In genomic region chr18:10558967-10559298, GRCh38 we compare ENCODE assay signal across 19 cellular contexts.
"Had no signal": no experiment of that assay in that cellular context is flagged by ENCODE, and none has a peak within 500 bp of the region (broad histone marks: within the 10 kb centered on the region; RNA-seq: fewer than 3 reads in every experiment).

No MANE protein-coding gene starts in this region.

- H3K27me3 ChIP-seq: dorsolateral prefrontal cortex, gastrocnemius medialis, ovary, testis, tibial artery had no signal

- DNase-seq: dorsolateral prefrontal cortex; effector CD4-positive, alpha-beta T cell; foreskin fibroblast; gastrocnemius medialis; head of caudate nucleus; left ventricle myocardium superior; lower lobe of right lung; naive thymus-derived CD8-positive, alpha-beta T cell; nephron progenitor cell; occipital lobe; ovary; stimulated activated CD4-positive, alpha-beta T cell treated with anti-CD3 and anti-CD28 coated beads, Interleukin-2, amount 100 ng/mL, for 24 hours; stimulated activated CD4-positive, alpha-beta T cell treated with anti-CD3 and anti-CD28 coated beads, Interleukin-4, amount 100 ng/mL, for 4 hours; stimulated activated naive CD8-positive, alpha-beta T cell treated with anti-CD3 and anti-CD28 coated beads, Interleukin-15, Interleukin-2, amounts not matched to agents 100 U/mL and 50 U/mL, for 24 hours; substantia nigra; testis; tibial artery had no signal

- H3K4me3 ChIP-seq: dorsolateral prefrontal cortex, gastrocnemius medialis, lower lobe of right lung, ovary, testis, tibial artery had no signal

- H3K36me3 ChIP-seq: ovary had no signal

- FAIRE-seq: colon, keratinocyte had no signal

- H3K9me3 ChIP-seq: gastrocnemius medialis, lower lobe of right lung, ovary, testis, tibial artery had no signal

- H3K4me1 ChIP-seq: testis had no signal

- H3K27ac ChIP-seq: gastrocnemius medialis, lower lobe of right lung, ovary, testis, tibial artery had no signal

- ATAC-seq: gastrocnemius medialis; naive thymus-derived CD8-positive, alpha-beta T cell; stimulated activated naive CD8-positive, alpha-beta T cell treated with anti-CD3 and anti-CD28 coated beads, Interleukin-15, Interleukin-2, amounts not matched to agents 100 U/mL and 50 U/mL, for 24 hours had no signal
